ENCODE assay signal across 15 cellular contexts in the genomic region with DNA sequence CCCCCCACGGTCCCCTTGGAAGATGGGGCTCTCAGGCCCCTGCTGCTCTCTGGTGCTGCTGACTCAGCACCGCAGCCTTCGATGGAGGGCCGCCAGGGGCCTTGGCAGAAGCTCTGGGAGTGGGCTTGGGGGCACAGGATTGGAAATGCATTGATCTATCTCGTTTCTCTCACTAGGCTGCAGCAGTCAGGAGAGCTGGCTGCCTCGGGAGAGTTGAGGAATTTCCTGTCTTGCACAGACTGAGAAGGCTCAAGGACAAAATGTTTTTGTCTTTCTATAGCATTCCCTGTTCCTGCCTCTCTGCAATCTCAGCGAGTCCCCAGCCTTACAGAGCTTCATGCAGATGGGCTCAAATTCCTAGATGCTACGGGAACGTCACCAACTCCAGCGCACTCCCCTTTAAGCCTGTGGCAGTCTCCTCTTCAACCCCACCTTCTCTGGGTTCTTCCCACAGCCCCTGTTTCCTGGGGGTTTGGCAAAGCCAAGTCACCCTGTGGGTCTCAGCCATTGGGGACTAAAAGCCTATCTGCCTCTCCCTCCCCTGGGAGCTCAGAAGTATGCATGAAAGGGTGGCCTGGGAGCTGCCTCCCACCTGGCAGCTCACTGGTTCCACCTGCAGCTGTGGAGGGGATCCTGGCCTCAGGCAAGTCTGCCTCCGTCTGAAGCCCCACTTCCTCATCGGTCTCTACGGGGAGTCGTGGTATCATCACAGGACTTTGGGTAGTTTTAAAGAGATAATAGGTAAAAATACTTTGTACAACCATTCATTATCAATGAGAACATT.
DNase-seq lines count a peak whose midpoint lies in the region; ATAC-seq and TF ChIP-seq lines count a peak whose summit lies in the region.
"Had no signal": no experiment of that assay in that cellular context is flagged by ENCODE, and none has a peak within 500 bp of the region (broad histone marks: within the 10 kb centered on the region; RNA-seq: fewer than 3 reads in every experiment).

No MANE protein-coding gene starts in this region.

- intact Hi-C loops in Right ventricle myocardium inferior (cut with DNase I): no loop called here
- intact Hi-C loops in cardiac septum (cut with DNase I): no loop called here
- intact Hi-C loops in heart left ventricle (cut with DNase I): no loop called here

- no peaks in the 10 kb centered on the region for H3K27me3 ChIP-seq in heart left ventricle
- H3K27me3 ChIP-seq: dorsolateral prefrontal cortex, SJCRH30, thyroid gland had no signal

- DNase-seq in Right ventricle myocardium inferior (ENCODE audit: missing footprints) (no peak), cardiac septum (ENCODE audit: low spot score) (no peak), heart left ventricle (no peak), neural crest cell (ENCODE audit: low read depth, low spot score) (no peak), retina (no peak), NCI-H2171 treated with DMSO at 0.1 percent for 48 hours (lab: John Stamatoyannopoulos, UW) (no peak), DMS114 treated with DMSO at 0.1 percent for 48 hours (lab: John Stamatoyannopoulos, UW; ENCODE audit: unreplicated experiment) (no peak)
- no peak for DNase-seq in stimulated activated CD4-positive, alpha-beta T cell treated with anti-CD3 and anti-CD28 coated beads, Interleukin-4, amount 100 ng/mL, for 24 hours
- DNase-seq: activated naive CD8-positive, alpha-beta T cell treated with anti-CD3 and anti-CD28 coated beads, Interleukin-2, amount 50 U/mL, for 24 hours; activated T-cell treated with anti-CD3 and anti-CD28 coated beads, Interleukin-2, amount 50 U/mL, for 4 hours; mucosa of descending colon; MV-4-11; SJCRH30; thyroid gland had no signal

- H3K36me3 ChIP-seq in heart left ventricle: no peaks in the 10 kb centered on the region
- H3K36me3 ChIP-seq: SJCRH30, thyroid gland had no signal

- no peaks in the 10 kb centered on the region for H3K36me3 Mint-ChIP-seq in neural crest cell (ENCODE audit: low read depth)

- H3K27me3 Mint-ChIP-seq in neural crest cell (ENCODE audit: low read depth): no peaks in the 10 kb centered on the region
- H3K27me3 Mint-ChIP-seq: activated naive CD8-positive, alpha-beta T cell treated with anti-CD3 and anti-CD28 coated beads, Interleukin-2, amount 50 U/mL, for 24 hours had no signal

- no peak overlapping the region for H3K4me3 ChIP-seq in heart left ventricle
- H3K4me3 ChIP-seq: dorsolateral prefrontal cortex, mucosa of descending colon, SJCRH30, thyroid gland had no signal

- no peaks in the 10 kb centered on the region for H3K9me3 ChIP-seq in heart left ventricle
- H3K9me3 ChIP-seq: mucosa of descending colon, SJCRH30, thyroid gland had no signal

- peak overlapping the region; percentile 6 for H3K27ac Mint-ChIP-seq in neural crest cell (ENCODE audit: unreplicated experiment)
- H3K27ac Mint-ChIP-seq: activated naive CD8-positive, alpha-beta T cell treated with anti-CD3 and anti-CD28 coated beads, Interleukin-2, amount 50 U/mL, for 24 hours had no signal

- no peak for TF ChIP-seq POLR2A in heart left ventricle (IDR thresholded peaks at IDR 0.05)

- H3K27ac ChIP-seq in heart left ventricle: peak overlapping the region in 6 of 12 donors; percentile 17 to 47 (median 33)
- H3K27ac ChIP-seq: SJCRH30, thyroid gland had no signal

- ATAC-seq in Right ventricle myocardium inferior (peak; percentile 31), heart left ventricle (peak in 3 of 4 donors; percentile 12 to 43 (median 23))
- ATAC-seq: activated naive CD8-positive, alpha-beta T cell treated with anti-CD3 and anti-CD28 coated beads, Interleukin-2, amount 50 U/mL, for 24 hours; activated T-cell treated with anti-CD3 and anti-CD28 coated beads, Interleukin-2, amount 50 U/mL, for 4 hours had no signal

- no peak overlapping the region for H3K4me3 Mint-ChIP-seq in neural crest cell
- H3K4me3 Mint-ChIP-seq: activated naive CD8-positive, alpha-beta T cell treated with anti-CD3 and anti-CD28 coated beads, Interleukin-2, amount 50 U/mL, for 24 hours; activated T-cell treated with anti-CD3 and anti-CD28 coated beads, Interleukin-2, amount 50 U/mL, for 4 hours had no signal

- H3K4me1 ChIP-seq in heart left ventricle: peaks cover 0 to 14% (median 7%) of the 10 kb centered on the region in 12 donors

- TF ChIP-seq CTCF in heart left ventricle (IDR thresholded peaks at IDR 0.05): no peak
- no peak for TF ChIP-seq CTCF in neural crest cell (conservative IDR thresholded peaks at IDR 0.05)

- no peaks in the 10 kb centered on the region for H3K9me3 Mint-ChIP-seq in neural crest cell
- H3K9me3 Mint-ChIP-seq: activated naive CD8-positive, alpha-beta T cell treated with anti-CD3 and anti-CD28 coated beads, Interleukin-2, amount 50 U/mL, for 24 hours; activated T-cell treated with anti-CD3 and anti-CD28 coated beads, Interleukin-2, amount 50 U/mL, for 4 hours had no signal

- peaks cover 25% of the 10 kb centered on the region for H3K4me1 Mint-ChIP-seq in neural crest cell
- H3K4me1 Mint-ChIP-seq: activated naive CD8-positive, alpha-beta T cell treated with anti-CD3 and anti-CD28 coated beads, Interleukin-2, amount 50 U/mL, for 24 hours had no signal

- WGBS in heart left ventricle, 4 donors: 48 to 68% (median 55%) methylated on average over 12 to 14 of the region's 14 CpGs
